In the genomic region with DNA sequence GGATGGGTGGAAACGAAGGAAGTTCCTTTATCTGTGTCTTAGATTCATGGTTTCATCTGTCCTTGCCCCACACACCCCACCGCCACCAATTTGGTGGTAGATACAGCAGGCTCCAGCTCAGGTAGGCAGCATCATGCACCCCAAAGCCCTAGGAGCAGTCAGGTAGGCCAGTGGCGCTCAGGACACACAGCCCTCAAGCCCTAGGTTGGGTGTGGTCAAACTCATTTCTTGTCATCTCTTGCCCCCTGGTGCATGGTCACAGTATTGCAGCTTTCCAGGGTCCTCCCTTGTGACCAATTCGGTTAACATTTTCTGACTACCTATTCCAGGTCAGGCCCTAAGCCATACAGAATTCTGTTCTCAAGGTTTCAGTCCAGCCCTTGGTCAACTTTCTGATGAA, we compare ENCODE assay signal across 7 cellular contexts. TPM values are rescaled to one million over a fixed set of nuclear protein-coding genes. Genes with fewer than 3 reads are reported as not detected.
DNase-seq lines count a peak whose midpoint lies in the region; ATAC-seq and TF ChIP-seq lines count a peak whose summit lies in the region.

No MANE protein-coding gene starts in this region.

- ATAC-seq in GM21786 (IDR thresholded peaks at IDR 0.05; ENCODE audit: unreplicated experiment) (peak; percentile 94), upper lobe of left lung (ENCODE audit: low FRiP score in 2 of 2) (peak; percentile 42 to 54)

- no peak for TF ChIP-seq POLR2A in upper lobe of left lung (IDR thresholded peaks at IDR 0.05)

- no peak for TF ChIP-seq EP300 in upper lobe of left lung (IDR thresholded peaks at IDR 0.05)

- DNase-seq in GM10266 (ENCODE audit: extremely low spot score) (peak; percentile 40), NAMALWA (ENCODE audit: low spot score) (peak; percentile 67), upper lobe of left lung (no peak)
- DNase-seq in activated CD4-positive, alpha-beta T cell treated with anti-CD3 and anti-CD28 coated beads for 48 hours = peak; percentile 72
- peak; percentile 31 for DNase-seq in effector CD4-positive, alpha-beta T cell

- H3K9me3 ChIP-seq in upper lobe of left lung = no peaks in the 10 kb centered on the region

- peaks cover 5% of the 10 kb centered on the region for H3K9me3 Mint-ChIP-seq in nephron

- 39 to 43% methylated on average over 3 to 4 of the region's 4 CpGs for WGBS in upper lobe of left lung, 2 donors

- H3K4me1 ChIP-seq in upper lobe of left lung = no peaks in the 10 kb centered on the region

- no peak overlapping the region for H3K27ac Mint-ChIP-seq in nephron

- no peaks in the 10 kb centered on the region for H3K27me3 Mint-ChIP-seq in nephron (ENCODE audit: low read depth)

- no peaks in the 10 kb centered on the region for H3K27me3 ChIP-seq in upper lobe of left lung

- H3K4me3 ChIP-seq in upper lobe of left lung = no peak overlapping the region

- no peaks in the 10 kb centered on the region for H3K36me3 Mint-ChIP-seq in nephron (ENCODE audit: low read depth)

- no peaks in the 10 kb centered on the region for H3K36me3 ChIP-seq in upper lobe of left lung

- no peaks in the 10 kb centered on the region for H3K4me1 Mint-ChIP-seq in nephron

- H3K4me3 Mint-ChIP-seq in nephron = no peak overlapping the region

- TF ChIP-seq CTCF in GM10266 (IDR thresholded peaks at IDR 0.05; ENCODE audit: control insufficient read depth, insufficient read depth, low read depth, missing control alignments) (peak; percentile 59), nephron (IDR thresholded peaks at IDR 0.05; ENCODE audit: unreplicated experiment in 3 of 3) (peak; percentile 41 to 57 (median 50)), upper lobe of left lung (IDR thresholded peaks at IDR 0.05) (peak; percentile 42 to 71 (median 55))

- no peak overlapping the region for H3K27ac ChIP-seq in upper lobe of left lung

RNA-seq across cellular contexts. Expression of gene PRRG3, which starts 14.5 kb away (rescaled TPM):
- total RNA-seq in upper lobe of left lung = 1 to 10 TPM in 1 of 6 donors, under 1 TPM in 3, not detected in 2; 0.20 to 4.1 (median 0.21) TPM

RNA-seq across cellular contexts. Expression of gene FATE1, which starts 35.0 kb away (rescaled TPM):
- under 1 TPM in 1 of 6 donors, not detected in 5; 0.88 TPM for total RNA-seq in upper lobe of left lung

RNA-seq across cellular contexts. Expression of gene CNGA2, which starts 53.7 kb away (rescaled TPM):
- total RNA-seq in upper lobe of left lung = not detected

Comparison
In these comparisons a context has a peak if more than half of its experiments do, and no peak if none do; other contexts are left out.
1. DNase-seq: peak in GM10266 (single experiment), NAMALWA (single experiment), activated CD4-positive, alpha-beta T cell treated with anti-CD3 and anti-CD28 coated beads for 48 hours (single experiment) and effector CD4-positive, alpha-beta T cell (single experiment); none in upper lobe of left lung (0 of 2).
2. Peak in every context shown above with its lines, with median percentiles within 50 percentile points of each other: CTCF ChIP-seq.